9 cellular contexts compared by ENCODE assay signal in genomic region chr1:183932412-183932811, GRCh38.
A peak's percentile ranks its signal among the peaks of the same experiment; 100 is the strongest.
DNase-seq lines count a peak whose midpoint lies in the region; ATAC-seq and TF ChIP-seq lines count a peak whose summit lies in the region.
"Had no signal": no experiment of that assay in that cellular context is flagged by ENCODE, and none has a peak within 500 bp of the region (broad histone marks: within the 10 kb centered on the region; RNA-seq: fewer than 3 reads in every experiment).

No MANE protein-coding gene starts in this region.

- peaks cover 18% of the 10 kb centered on the region for H3K4me1 Mint-ChIP-seq in stimulated activated naive CD8-positive, alpha-beta T cell treated with anti-CD3 and anti-CD28 coated beads, Interleukin-15, amount 100 ng/mL, for 72 hours

- peaks cover 7 to 21% (median 8%) of the 10 kb centered on the region in 3 donors for H3K4me1 ChIP-seq in esophagus squamous epithelium
- H3K4me1 ChIP-seq in lung (ENCODE audit: control insufficient read depth in 2 of 2, insufficient read depth in 2 of 2, low read length in 2 of 2): no peaks in the 10 kb centered on the region
- H3K4me1 ChIP-seq in testis: peaks cover 5% of the 10 kb centered on the region

- H3K9me3 Mint-ChIP-seq in stimulated activated naive CD8-positive, alpha-beta T cell treated with anti-CD3 and anti-CD28 coated beads, Interleukin-15, amount 100 ng/mL, for 72 hours: no peaks in the 10 kb centered on the region

- no peak for TF ChIP-seq CTCF in esophagus squamous epithelium (IDR thresholded peaks at IDR 0.05)
- TF ChIP-seq CTCF in lung (IDR thresholded peaks at IDR 0.05; ENCODE audit: control extremely low read depth, extremely low read depth): no peak
- no peak for TF ChIP-seq CTCF in testis (IDR thresholded peaks at IDR 0.05)

- peak overlapping the region in 3 of 4 donors; percentile 10 to 39 (median 11) for H3K27ac ChIP-seq in esophagus squamous epithelium
- no peak overlapping the region for H3K27ac ChIP-seq in lung (ENCODE audit: low read depth in 1 of 2, low read length in 1 of 2)
- peak overlapping the region in 1 of 2 donors; percentile 42 for H3K27ac ChIP-seq in testis

- H3K4me3 ChIP-seq in esophagus squamous epithelium (peak overlapping the region in 1 of 4 donors; percentile 38), lung (no peak overlapping the region), testis (no peak overlapping the region)

- DNase-seq in RPMI7951 (ENCODE audit: low read depth): peak; percentile 67
- DNase-seq in esophagus squamous epithelium (lab: John Stamatoyannopoulos, UW): no peak
- DNase-seq in lung (ENCODE audit: low spot score): peak; percentile 46
- DNase-seq in testis: peak; percentile 83
- DNase-seq in iPS-NIHi11 (ENCODE audit: low spot score): no peak
- no peak for DNase-seq in stimulated activated naive CD8-positive, alpha-beta T cell treated with anti-CD3 and anti-CD28 coated beads, Interleukin-15, amount 100 ng/mL, for 72 hours
- DNase-seq: activated CD4-positive, alpha-beta T cell treated with anti-CD3 and anti-CD28 coated beads, Interleukin-2, amount 50 U/mL, for 48 hours had no signal

- H3K27me3 ChIP-seq in esophagus squamous epithelium: no peaks in the 10 kb centered on the region
- no peaks in the 10 kb centered on the region for H3K27me3 ChIP-seq in lung (ENCODE audit: control insufficient read depth, insufficient read depth)
- H3K27me3 ChIP-seq in testis: no peaks in the 10 kb centered on the region

- H3K36me3 ChIP-seq in esophagus squamous epithelium (peaks cover 0 to 6% (median 0%) of the 10 kb centered on the region in 3 donors), lung (ENCODE audit: control insufficient read depth in 2 of 2, insufficient read depth in 2 of 2, low read length in 2 of 2) (peaks cover 0 to 8% of the 10 kb centered on the region in 2 donors), testis (ENCODE audit: low read depth, missing control alignments) (no peaks in the 10 kb centered on the region)

- ATAC-seq in lung (ENCODE audit: insufficient read depth, low FRiP score): peak; percentile 29
- ATAC-seq in GM21367 (IDR thresholded peaks at IDR 0.05; ENCODE audit: unreplicated experiment): no peak
- ATAC-seq in GM21528 (IDR thresholded peaks at IDR 0.05; ENCODE audit: low FRiP score, unreplicated experiment): no peak
- no peak for ATAC-seq in stimulated activated naive CD8-positive, alpha-beta T cell treated with anti-CD3 and anti-CD28 coated beads, Interleukin-15, amount 100 ng/mL, for 72 hours

- no peak overlapping the region for H3K27ac Mint-ChIP-seq in stimulated activated naive CD8-positive, alpha-beta T cell treated with anti-CD3 and anti-CD28 coated beads, Interleukin-15, amount 100 ng/mL, for 72 hours

- no peak overlapping the region for H3K4me3 Mint-ChIP-seq in stimulated activated naive CD8-positive, alpha-beta T cell treated with anti-CD3 and anti-CD28 coated beads, Interleukin-15, amount 100 ng/mL, for 72 hours

- no peaks in the 10 kb centered on the region for H3K27me3 Mint-ChIP-seq in stimulated activated naive CD8-positive, alpha-beta T cell treated with anti-CD3 and anti-CD28 coated beads, Interleukin-15, amount 100 ng/mL, for 72 hours

- TF ChIP-seq POLR2A in esophagus squamous epithelium (IDR thresholded peaks at IDR 0.05) (no peak), testis (IDR thresholded peaks at IDR 0.05) (no peak)

- intact Hi-C loops in esophagus squamous epithelium (cut with DNase I) (no loop called here), testis (cut with DNase I; ENCODE audit: low total_unique reads) (no loop called here)

- WGBS in esophagus squamous epithelium, 2 donors: 22% methylated on average over 4 of the region's 15 CpGs; no CpG with 5 or more reads in 1 of the 2 donors
- 63 to 82% methylated on average over 15 of the region's 15 CpGs for WGBS in lung, 2 donors
- 33 to 54% methylated on average over 14 to 15 of the region's 15 CpGs for whole genome bisulfite sequencing in testis, 2 donors

- H3K9me3 ChIP-seq in esophagus squamous epithelium: no peaks in the 10 kb centered on the region
- no peaks in the 10 kb centered on the region for H3K9me3 ChIP-seq in lung (ENCODE audit: control insufficient read depth in 2 of 2, insufficient read depth in 1 of 2, low read length in 1 of 2)
- H3K9me3 ChIP-seq in testis: no peaks in the 10 kb centered on the region

Comparison
In these comparisons a context has a peak if more than half of its experiments do, and no peak if none do; other contexts are left out.
1. DNase-seq: peak in RPMI7951 (single experiment), lung (single experiment) and testis (single experiment); none in esophagus squamous epithelium (single experiment), iPS-NIHi11 (single experiment) and stimulated activated naive CD8-positive, alpha-beta T cell treated with anti-CD3 and anti-CD28 coated beads, Interleukin-15, amount 100 ng/mL, for 72 hours (0 of 2).
2. H3K27ac ChIP-seq: peak in esophagus squamous epithelium (3 of 4); none in lung (0 of 2).